Comparison of ENCODE assay signal across 1 cellular context in the genomic region with DNA sequence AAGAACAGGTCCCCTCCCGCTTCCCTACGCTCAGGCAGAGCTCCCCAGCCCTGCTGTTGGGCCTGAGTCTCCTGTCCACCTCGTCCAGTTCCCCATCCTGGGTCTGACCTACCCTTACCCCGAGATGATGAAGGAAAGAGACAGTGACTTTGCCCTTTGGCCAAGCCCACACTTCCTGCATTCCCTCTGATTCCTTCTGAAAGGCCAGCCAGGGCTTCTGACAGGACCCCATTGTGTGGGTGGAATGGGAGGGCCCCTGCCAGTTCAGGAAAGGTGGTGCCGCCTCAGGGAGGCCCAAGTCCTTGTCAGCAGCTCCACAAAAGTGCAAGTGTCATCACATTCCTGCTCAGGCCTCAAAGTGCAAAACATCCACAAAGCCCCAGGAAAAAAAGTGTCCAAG.
TF ChIP-seq lines count a peak whose summit lies in the region.

No MANE protein-coding gene starts in this region.

TF ChIP-seq in IMR-90, 13 proteins besides CTCF, POLR2A, EP300 and RAD21:
- TF ChIP-seq RCOR1 (IDR thresholded peaks at IDR 0.05; ENCODE audit: insufficient replicate concordance, low read length) (no peak), BHLHE40 (IDR thresholded peaks at IDR 0.05; ENCODE audit: low read depth, low read length) (no peak), NFE2L2 (IDR thresholded peaks at IDR 0.05; ENCODE audit: low read depth, low read length) (no peak), MAFK (IDR thresholded peaks at IDR 0.05; ENCODE audit: low read depth, low read length) (peak; percentile 66), CHD1 (IDR thresholded peaks at IDR 0.05; ENCODE audit: low read depth, low read length) (no peak), SMC3 (IDR thresholded peaks at IDR 0.05; ENCODE audit: low read depth, low read length) (no peak), CEBPB (IDR thresholded peaks at IDR 0.05; ENCODE audit: low read depth, low read length) (no peak)
